In genomic region chr7:1503816-1504775, GRCh38 we compare ENCODE assay signal across 8 cellular contexts. TPM values are rescaled to one million over a fixed set of nuclear protein-coding genes. Genes with fewer than 3 reads are reported as not detected.
DNase-seq lines count a peak whose midpoint lies in the region; ATAC-seq and TF ChIP-seq lines count a peak whose summit lies in the region.

TSS of gene INTS1 (minus strand) at chr7:1504389. CDS start at chr7:1503960, 429 bp downstream.

- H3K36me3 ChIP-seq in Peyer's patch: peaks cover 0 to 37% (median 0%) of the 10 kb centered on the region in 3 donors

- peaks cover 4 to 11% of the 10 kb centered on the region in 2 donors for H3K36me3 Mint-ChIP-seq in activated T-cell treated with anti-CD3 and anti-CD28 coated beads, Interleukin-2, amount 50 U/mL, for 72 hours (ENCODE audit: insufficient read depth in 2 of 2)
- peaks cover 0 to 7% of the 10 kb centered on the region in 2 donors for H3K36me3 Mint-ChIP-seq in naive B cell
- peaks cover 32% of the 10 kb centered on the region for H3K36me3 Mint-ChIP-seq in stimulated activated memory B cell treated with anti-CD40 and anti-IgM and Interleukin-4, amounts not matched to agents 10 μg/mL and 1 μg/mL and 100 μg/mL, for 72 hours

- TF ChIP-seq POLR2A in Peyer's patch (IDR thresholded peaks at IDR 0.05): peak; percentile 51 to 66

- H3K4me3 ChIP-seq in Peyer's patch: peak within 1 kb of the TSS; percentile 96 to 100 (median 99)

- H3K27ac Mint-ChIP-seq in activated T-cell treated with anti-CD3 and anti-CD28 coated beads, Interleukin-2, amount 50 U/mL, for 72 hours: peak within 1 kb of the TSS; percentile 88
- peak within 1 kb of the TSS; percentile 50 to 87 (median 78) for H3K27ac Mint-ChIP-seq in naive B cell
- peak within 1 kb of the TSS; percentile 67 for H3K27ac Mint-ChIP-seq in stimulated activated memory B cell treated with anti-CD40 and anti-IgM and Interleukin-4, amounts not matched to agents 10 μg/mL and 1 μg/mL and 100 μg/mL, for 72 hours

- H3K9me3 ChIP-seq in Peyer's patch: no peaks in the 10 kb centered on the region

- no peaks in the 10 kb centered on the region for H3K27me3 ChIP-seq in Peyer's patch

- peaks cover 0 to 28% (median 19%) of the 10 kb centered on the region in 4 donors for H3K4me1 ChIP-seq in Peyer's patch

- ATAC-seq in GM21619 (IDR thresholded peaks at IDR 0.05; ENCODE audit: unreplicated experiment) (peak; percentile 79), naive B cell (ENCODE audit: low read depth in 2 of 2) (peak; percentile 80 to 82)
- peak; percentile 92 to 94 for ATAC-seq in activated T-cell treated with anti-CD3 and anti-CD28 coated beads, Interleukin-2, amount 50 U/mL, for 72 hours (replicated peaks in 1 of 2)
- peak; percentile 91 for ATAC-seq in stimulated activated memory B cell treated with anti-CD40 and anti-IgM and Interleukin-4, amounts not matched to agents 10 μg/mL and 1 μg/mL and 100 μg/mL, for 72 hours

- TF ChIP-seq CTCF in Peyer's patch (IDR thresholded peaks at IDR 0.05): peak; percentile 88 to 99 (median 98)

- no peaks in the 10 kb centered on the region for H3K27me3 Mint-ChIP-seq in activated T-cell treated with anti-CD3 and anti-CD28 coated beads, Interleukin-2, amount 50 U/mL, for 72 hours (ENCODE audit: low read depth)
- no peaks in the 10 kb centered on the region for H3K27me3 Mint-ChIP-seq in naive B cell
- H3K27me3 Mint-ChIP-seq in stimulated activated memory B cell treated with anti-CD40 and anti-IgM and Interleukin-4, amounts not matched to agents 10 μg/mL and 1 μg/mL and 100 μg/mL, for 72 hours: no peaks in the 10 kb centered on the region

- no peaks in the 10 kb centered on the region for H3K9me3 Mint-ChIP-seq in activated T-cell treated with anti-CD3 and anti-CD28 coated beads, Interleukin-2, amount 50 U/mL, for 72 hours
- no peaks in the 10 kb centered on the region for H3K9me3 Mint-ChIP-seq in naive B cell
- no peaks in the 10 kb centered on the region for H3K9me3 Mint-ChIP-seq in stimulated activated memory B cell treated with anti-CD40 and anti-IgM and Interleukin-4, amounts not matched to agents 10 μg/mL and 1 μg/mL and 100 μg/mL, for 72 hours

- H3K27ac ChIP-seq in Peyer's patch: peak within 1 kb of the TSS; percentile 64 to 76 (median 69)

- H3K4me1 Mint-ChIP-seq in activated T-cell treated with anti-CD3 and anti-CD28 coated beads, Interleukin-2, amount 50 U/mL, for 72 hours (ENCODE audit: low read depth): peaks cover 59% of the 10 kb centered on the region
- peaks cover 43 to 61% (median 51%) of the 10 kb centered on the region in 3 donors for H3K4me1 Mint-ChIP-seq in naive B cell
- H3K4me1 Mint-ChIP-seq in stimulated activated memory B cell treated with anti-CD40 and anti-IgM and Interleukin-4, amounts not matched to agents 10 μg/mL and 1 μg/mL and 100 μg/mL, for 72 hours: peaks cover 49% of the 10 kb centered on the region

- H3K4me3 Mint-ChIP-seq in activated T-cell treated with anti-CD3 and anti-CD28 coated beads, Interleukin-2, amount 50 U/mL, for 72 hours: peak within 1 kb of the TSS; percentile 93
- peak within 1 kb of the TSS; percentile 83 to 93 (median 88) for H3K4me3 Mint-ChIP-seq in naive B cell
- H3K4me3 Mint-ChIP-seq in stimulated activated memory B cell treated with anti-CD40 and anti-IgM and Interleukin-4, amounts not matched to agents 10 μg/mL and 1 μg/mL and 100 μg/mL, for 72 hours: peak within 1 kb of the TSS; percentile 88

- peak; percentile 94 for DNase-seq in DMS53 treated with DMSO at 0.1 percent for 48 hours (lab: John Stamatoyannopoulos, UW; ENCODE audit: unreplicated experiment)
- peak; percentile 84 for DNase-seq in KG1 (lab: John Stamatoyannopoulos, UW)
- peak; percentile 90 to 96 (median 94) for DNase-seq in Peyer's patch
- DNase-seq in activated T-cell treated with anti-CD3 and anti-CD28 coated beads, Interleukin-2, amount 50 U/mL, for 72 hours: peak; percentile 93 to 94
- peak; percentile 88 for DNase-seq in fibroblast of gingiva (ENCODE audit: low read depth)
- peak; percentile 89 for DNase-seq in naive B cell

RNA-seq across cellular contexts. Expression of gene INTS1, which starts in this region (rescaled TPM):
- total RNA-seq in Peyer's patch: 100 to 1,000 TPM in 2 of 4 donors, 10 to 100 TPM in 2; 84.4 to 192 (median 108) TPM
- total RNA-seq in activated T-cell treated with anti-CD3 and anti-CD28 coated beads, Interleukin-2, amount 50 U/mL, for 72 hours: 10 to 100 TPM; 57.0 to 63.9 TPM
- 10 to 100 TPM in 5 of 6 donors, 1 to 10 TPM in 1; 3.0 to 26.7 (median 11.7) TPM for polyA plus RNA-seq in naive B cell (ENCODE audit: low read depth in 6 of 6)

Comparison
In these comparisons a context has a peak if more than half of its experiments do, and no peak if none do; other contexts are left out.
1. Peak in every context shown above with its lines: DNase-seq, ATAC-seq, H3K4me3 ChIP-seq and H3K27ac ChIP-seq.